In the genomic region with DNA sequence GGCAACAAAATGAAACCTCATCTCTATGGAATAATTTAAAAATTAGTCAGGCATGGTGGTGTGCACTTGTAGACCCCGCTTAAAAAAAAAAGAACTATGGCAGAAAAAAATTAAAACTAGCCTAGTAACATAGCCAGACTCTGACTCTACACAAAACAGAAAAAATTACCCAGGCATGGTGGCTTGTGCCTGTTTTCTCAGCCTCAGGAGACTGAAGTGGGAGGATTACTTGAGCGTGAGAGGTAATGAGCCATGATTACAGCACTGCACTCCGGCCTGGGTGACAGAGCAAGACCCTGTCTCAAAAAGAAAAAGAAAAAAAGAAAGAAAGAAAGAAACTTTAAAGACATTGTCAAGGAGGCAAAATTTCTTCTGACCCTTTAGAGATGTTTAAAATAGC, we compare ENCODE assay signal across 32 cellular contexts.
"Had no signal": no experiment of that assay in that cellular context is flagged by ENCODE, and none has a peak within 500 bp of the region (broad histone marks: within the 10 kb centered on the region; RNA-seq: fewer than 3 reads in every experiment).

No MANE protein-coding gene starts in this region.

- H3K4me3 ChIP-seq: coronary artery, dorsolateral prefrontal cortex, heart left ventricle, left ventricle myocardium inferior, lung, mucosa of descending colon, skin epidermis, thyroid gland, upper lobe of right lung had no signal

- H3K36me3 Mint-ChIP-seq: immature natural killer cell; natural killer cell treated with Interleukin-12 subunit alpha and Interleukin-12 subunit beta and Interleukin-15 and Interleukin-18, amount 100 ng/mL, for 72 hours; stimulated activated memory B cell treated with anti-CD40 and anti-IgM and Interleukin-4, amounts not matched to agents 10 μg/mL and 1 μg/mL and 100 μg/mL, for 72 hours had no signal

- H3K27me3 ChIP-seq: brain microvascular endothelial cell, dorsolateral prefrontal cortex, heart left ventricle, thyroid gland, upper lobe of right lung had no signal

- H3K4me3 Mint-ChIP-seq: activated CD8-positive, alpha-beta T cell treated with anti-CD3 and anti-CD28 coated beads for 36 hours; activated T-cell treated with anti-CD3 and anti-CD28 coated beads, Interleukin-2, amount 50 U/mL, for 4 hours; activated T-helper 17 cell treated with anti-CD3 and anti-CD28 coated beads, Interleukin-2, amount 50 U/mL, for 72 hours; immature natural killer cell; natural killer cell treated with Interleukin-12 subunit alpha and Interleukin-12 subunit beta and Interleukin-15 and Interleukin-18, amount 100 ng/mL, for 72 hours; stimulated activated memory B cell treated with anti-CD40 and anti-IgM and Interleukin-4, amounts not matched to agents 10 μg/mL and 1 μg/mL and 100 μg/mL, for 72 hours; stimulated activated naive CD8-positive, alpha-beta T cell treated with anti-CD3 and anti-CD28 coated beads, Interleukin-15, amount 100 ng/mL, for 72 hours; WTC11 had no signal

- H3K27me3 Mint-ChIP-seq: activated CD8-positive, alpha-beta T cell treated with anti-CD3 and anti-CD28 coated beads for 36 hours; stimulated activated naive CD8-positive, alpha-beta T cell treated with anti-CD3 and anti-CD28 coated beads, Interleukin-15, amount 100 ng/mL, for 72 hours had no signal

- H3K36me3 ChIP-seq: brain microvascular endothelial cell, heart left ventricle, left ventricle myocardium inferior, thyroid gland, upper lobe of right lung had no signal

- H3K27ac ChIP-seq: brain microvascular endothelial cell, coronary artery, dorsolateral prefrontal cortex, heart left ventricle, left ventricle myocardium inferior, skin epidermis, thyroid gland, upper lobe of right lung had no signal

- H3K9me3 Mint-ChIP-seq: stimulated activated naive CD8-positive, alpha-beta T cell treated with anti-CD3 and anti-CD28 coated beads, Interleukin-15, amount 100 ng/mL, for 72 hours had no signal

- H3K4me1 ChIP-seq: heart left ventricle, left ventricle myocardium inferior, thyroid gland, upper lobe of right lung had no signal

- DNase-seq: activated CD4-positive, alpha-beta T cell treated with anti-CD3 and anti-CD28 coated beads for 1 hour; activated CD4-positive, alpha-beta T cell treated with anti-CD3 and anti-CD28 coated beads, Interleukin-2, amount 50 U/mL, for 1 hour; activated CD8-positive, alpha-beta T cell treated with anti-CD3 and anti-CD28 coated beads for 36 hours; activated gamma-delta T cell treated with Interleukin-2 at 50 U/mL for 16 hours; activated naive CD4-positive, alpha-beta T cell treated with anti-CD3 and anti-CD28 coated beads, Interleukin-2, amount 50 U/mL, for 16 hours; activated T-cell treated with anti-CD3 and anti-CD28 coated beads, Interleukin-2, amount 50 U/mL, for 4 hours; amniotic stem cell; brain microvascular endothelial cell; dorsolateral prefrontal cortex; foreskin fibroblast; heart left ventricle; hypothalamus; immature natural killer cell; kidney; left ventricle myocardium inferior; mesendoderm; mucosa of descending colon; retina; stimulated activated CD4-positive, alpha-beta T cell treated with anti-CD3 and anti-CD28 coated beads, Interleukin-12 subunit alpha, Interleukin-12 subunit beta, amount 100 ng/mL, for 4 hours; stimulated activated CD4-positive, alpha-beta T cell treated with anti-CD3 and anti-CD28 coated beads, Interleukin-4, amount 100 ng/mL, for 24 hours; stimulated activated naive CD8-positive, alpha-beta T cell treated with anti-CD3 and anti-CD28 coated beads, Interleukin-15, amount 100 ng/mL, for 72 hours; substantia nigra; T-helper 2 cell; upper lobe of right lung had no signal

- H3K4me1 Mint-ChIP-seq: activated T-helper 17 cell treated with anti-CD3 and anti-CD28 coated beads, Interleukin-2, amount 50 U/mL, for 72 hours; immature natural killer cell; stimulated activated memory B cell treated with anti-CD40 and anti-IgM and Interleukin-4, amounts not matched to agents 10 μg/mL and 1 μg/mL and 100 μg/mL, for 72 hours; stimulated activated naive CD8-positive, alpha-beta T cell treated with anti-CD3 and anti-CD28 coated beads, Interleukin-15, amount 100 ng/mL, for 72 hours; WTC11 had no signal

- H3K27ac Mint-ChIP-seq: activated CD8-positive, alpha-beta T cell treated with anti-CD3 and anti-CD28 coated beads for 36 hours; activated T-helper 17 cell treated with anti-CD3 and anti-CD28 coated beads, Interleukin-2, amount 50 U/mL, for 72 hours; immature natural killer cell; natural killer cell treated with Interleukin-12 subunit alpha and Interleukin-12 subunit beta and Interleukin-15 and Interleukin-18, amount 100 ng/mL, for 72 hours; stimulated activated memory B cell treated with anti-CD40 and anti-IgM and Interleukin-4, amounts not matched to agents 10 μg/mL and 1 μg/mL and 100 μg/mL, for 72 hours; stimulated activated naive CD8-positive, alpha-beta T cell treated with anti-CD3 and anti-CD28 coated beads, Interleukin-15, amount 100 ng/mL, for 72 hours; WTC11 had no signal

- H3K9me3 ChIP-seq: mucosa of descending colon, thyroid gland, upper lobe of right lung had no signal
